In the genomic region with DNA sequence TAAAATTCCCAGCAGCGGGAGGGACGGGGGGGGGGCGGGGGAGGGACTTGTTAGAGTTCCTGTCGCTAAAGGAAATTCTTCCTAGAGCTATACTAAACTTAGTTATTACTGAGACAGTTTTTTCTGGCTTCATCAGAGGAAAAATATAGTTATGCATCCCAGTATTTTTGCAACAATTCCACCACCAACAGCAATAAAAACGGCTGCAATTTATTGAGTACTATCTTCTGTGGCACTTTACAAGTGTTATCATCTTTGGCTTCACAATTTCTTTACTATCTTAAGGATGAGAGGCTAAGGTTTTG, we compare ENCODE assay signal across 9 cellular contexts. TPM values are rescaled to one million over a fixed set of nuclear protein-coding genes. Genes with fewer than 3 reads are reported as not detected.
DNase-seq lines count a peak whose midpoint lies in the region; ATAC-seq and TF ChIP-seq lines count a peak whose summit lies in the region.
"Had no signal": no experiment of that assay in that cellular context is flagged by ENCODE, and none has a peak within 500 bp of the region (broad histone marks: within the 10 kb centered on the region; RNA-seq: fewer than 3 reads in every experiment).

No MANE protein-coding gene starts in this region.

- H3K79me2 ChIP-seq in Loucy (ENCODE audit: insufficient read depth, low read length), result no peaks in the 10 kb centered on the region

- H3K36me3 ChIP-seq in heart left ventricle (no peaks in the 10 kb centered on the region), Loucy (ENCODE audit: insufficient read depth, low read length) (no peaks in the 10 kb centered on the region), upper lobe of right lung (no peaks in the 10 kb centered on the region)

- intact Hi-C loops in heart left ventricle (cut with DNase I), result loop anchor here in 9 of 10 donors (2.0 to 10.0 kb wide), 12 partner anchors 77 to 392 kb away; a partner anchor contains a TSS
- intact Hi-C loops in left ventricle myocardium superior (cut with micrococcal nuclease), result no loop called here
- intact Hi-C loops in dorsolateral prefrontal cortex (cut with DNase I), result loop anchor here in 1 of 2 donors (10.0 kb wide), 2 partner anchors 135 to 395 kb away; a partner anchor contains a TSS
- intact Hi-C loops in upper lobe of right lung (cut with DNase I), result loop anchor here (10.0 kb wide), 1 partner anchor 155 kb away; no protein-coding TSS in a partner anchor

- no peak for ATAC-seq in heart left ventricle
- no peak for ATAC-seq in left ventricle myocardium superior
- no peak for ATAC-seq in upper lobe of right lung
- ATAC-seq in GM21381 (IDR thresholded peaks at IDR 0.05; ENCODE audit: unreplicated experiment), result no peak

- H3K27ac ChIP-seq in heart left ventricle, result peak overlapping the region in 7 of 12 donors; percentile 6 to 64 (median 47)
- peak overlapping the region in 2 of 59 donors; percentile 3 to 44 for H3K27ac ChIP-seq in dorsolateral prefrontal cortex
- H3K27ac ChIP-seq in upper lobe of right lung, result no peak overlapping the region

- H3K4me1 ChIP-seq in heart left ventricle, result peaks cover 0 to 24% (median 4%) of the 10 kb centered on the region in 12 donors
- peaks cover 11% of the 10 kb centered on the region for H3K4me1 ChIP-seq in Loucy (ENCODE audit: insufficient read depth, low read length, poor library complexity, severe bottlenecking)
- peaks cover 4% of the 10 kb centered on the region for H3K4me1 ChIP-seq in upper lobe of right lung

- no peak for TF ChIP-seq POLR2A in heart left ventricle (IDR thresholded peaks at IDR 0.05)

- no peaks in the 10 kb centered on the region for H3F3A ChIP-seq in Loucy (ENCODE audit: low read depth)

- peak overlapping the region; percentile 68 for H3K4me2 ChIP-seq in Loucy (ENCODE audit: low read depth, low read length, poor library complexity, severe bottlenecking)

- no peak overlapping the region for H3K4me3 ChIP-seq in heart left ventricle
- peak overlapping the region; percentile 42 for H3K4me3 ChIP-seq in Loucy (ENCODE audit: low read length, poor library complexity, severe bottlenecking)
- peak overlapping the region in 33 of 59 donors; percentile 1 to 51 (median 31) for H3K4me3 ChIP-seq in dorsolateral prefrontal cortex
- peak overlapping the region; percentile 10 for H3K4me3 ChIP-seq in upper lobe of right lung

- H3K9ac ChIP-seq in Loucy (ENCODE audit: low read depth, low read length, poor library complexity, severe bottlenecking), result no peak overlapping the region

- H3K27me3 ChIP-seq in heart left ventricle (no peaks in the 10 kb centered on the region), Loucy (ENCODE audit: insufficient read depth, low read length, poor library complexity, severe bottlenecking) (no peaks in the 10 kb centered on the region), dorsolateral prefrontal cortex (no peaks in the 10 kb centered on the region), upper lobe of right lung (no peaks in the 10 kb centered on the region)

- no peaks in the 10 kb centered on the region for H4K20me1 ChIP-seq in Loucy (ENCODE audit: insufficient read depth, low read length, poor library complexity, severe bottlenecking)

- TF ChIP-seq CTCF in heart left ventricle (IDR thresholded peaks at IDR 0.05), result no peak
- no peak for TF ChIP-seq CTCF in Loucy (conservative IDR thresholded peaks at IDR 0.05; ENCODE audit: low read length)
- TF ChIP-seq CTCF in dorsolateral prefrontal cortex (IDR thresholded peaks at IDR 0.05 in 54 of 56, conservative IDR thresholded peaks at IDR 0.05 in 2 of 56; ENCODE audit: low read depth in 1 of 56, partially characterized antibody in 56 of 56), result peak in 4 of 56 donors; percentile 10 to 35 (median 27)
- TF ChIP-seq CTCF in upper lobe of right lung (IDR thresholded peaks at IDR 0.05), result no peak

- no peaks in the 10 kb centered on the region for H3K9me3 ChIP-seq in heart left ventricle
- no peaks in the 10 kb centered on the region for H3K9me3 ChIP-seq in Loucy (ENCODE audit: insufficient read depth, low read depth, low read length)
- no peaks in the 10 kb centered on the region for H3K9me3 ChIP-seq in upper lobe of right lung

- H2AFZ ChIP-seq in Loucy (ENCODE audit: low read length), result peak overlapping the region; percentile 98

- H3K9me2 ChIP-seq in Loucy (replicated peaks; ENCODE audit: low read depth, low read length), result no peaks in the 10 kb centered on the region

- WGBS in heart left ventricle, 4 donors, result 0 to 1% (median 0%) methylated on average over 5 of the region's 5 CpGs

- DNase-seq in heart left ventricle, result no peak
- no peak for DNase-seq in left ventricle myocardium superior
- DNase-seq in dorsolateral prefrontal cortex, result no peak
- no peak for DNase-seq in upper lobe of right lung
- no peak for DNase-seq in HPDE6-E6E7 (ENCODE audit: extremely low spot score)
- DNase-seq in DMS 273 treated with DMSO at 0.1 percent for 48 hours (lab: John Stamatoyannopoulos, UW), result no peak
- DNase-seq: NK-92 treated with Interleukin-12 subunit alpha and Interleukin-12 subunit beta, amount 100 ng/mL, for 24 hours had no signal

RNA-seq across cellular contexts. Expression of a gene that starts 6.9 kb away (rescaled TPM):
- 10 to 100 TPM; 20.2 to 45.2 (median 34.7) TPM for total RNA-seq in heart left ventricle
- 10 to 100 TPM; 40.5 to 42.2 TPM for polyA plus RNA-seq in heart left ventricle
- 18.6 TPM for total RNA-seq in left ventricle myocardium superior
- total RNA-seq in dorsolateral prefrontal cortex, result 10 to 100 TPM; 13.4 to 31.5 (median 21.3) TPM
- 24.7 TPM for total RNA-seq in upper lobe of right lung

Comparison
In these comparisons a context has a peak if more than half of its experiments do, and no peak if none do; other contexts are left out.
1. H3K4me3 ChIP-seq: peak in Loucy (single experiment), dorsolateral prefrontal cortex (33 of 59) and upper lobe of right lung (single experiment); none in heart left ventricle (0 of 12).